1 cellular context compared by ENCODE assay signal in the genomic region with DNA sequence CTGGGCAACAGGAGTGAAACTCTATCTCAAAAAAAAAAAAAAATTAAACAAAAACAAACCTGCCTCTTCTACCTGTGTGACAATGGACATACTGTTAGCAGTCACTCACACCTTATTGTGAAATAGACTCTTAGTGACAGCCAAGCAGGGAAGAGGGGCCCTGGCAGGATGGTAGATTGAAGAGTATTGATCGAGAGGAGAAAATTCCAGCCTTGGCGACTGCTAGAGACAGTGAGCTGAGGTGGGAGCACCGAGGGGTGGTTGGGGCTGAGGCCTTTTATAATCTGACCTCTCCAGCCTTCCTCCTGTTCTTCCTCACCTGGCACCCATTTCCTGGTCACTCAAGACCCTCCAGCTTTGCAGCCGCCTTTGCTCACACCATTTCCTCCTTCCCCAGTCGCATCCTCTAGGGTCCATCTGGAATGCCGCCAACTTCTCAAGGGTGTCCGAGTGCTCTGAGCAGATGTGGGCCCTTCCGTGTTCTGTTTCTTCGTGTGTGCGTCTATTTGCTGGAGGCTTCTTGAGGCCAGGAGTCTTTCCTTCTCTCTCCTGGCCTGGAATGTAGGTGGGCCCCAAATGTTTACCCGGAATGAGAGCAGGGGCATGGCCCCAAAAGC.
A peak's percentile ranks its signal among the peaks of the same experiment; 100 is the strongest.
TF ChIP-seq lines count a peak whose summit lies in the region.

No MANE protein-coding gene starts in this region.

TF ChIP-seq in HepG2, 621 proteins besides CTCF, POLR2A, EP300 and RAD21 (continued from another document and continues in another):
- TF ChIP-seq FOXA1 (IDR thresholded peaks at IDR 0.05): no peak
- peak; percentile 50 for TF ChIP-seq FOXA1 (CRISPR knock-in tag; IDR thresholded peaks at IDR 0.05)
- TF ChIP-seq, protein P1, sequence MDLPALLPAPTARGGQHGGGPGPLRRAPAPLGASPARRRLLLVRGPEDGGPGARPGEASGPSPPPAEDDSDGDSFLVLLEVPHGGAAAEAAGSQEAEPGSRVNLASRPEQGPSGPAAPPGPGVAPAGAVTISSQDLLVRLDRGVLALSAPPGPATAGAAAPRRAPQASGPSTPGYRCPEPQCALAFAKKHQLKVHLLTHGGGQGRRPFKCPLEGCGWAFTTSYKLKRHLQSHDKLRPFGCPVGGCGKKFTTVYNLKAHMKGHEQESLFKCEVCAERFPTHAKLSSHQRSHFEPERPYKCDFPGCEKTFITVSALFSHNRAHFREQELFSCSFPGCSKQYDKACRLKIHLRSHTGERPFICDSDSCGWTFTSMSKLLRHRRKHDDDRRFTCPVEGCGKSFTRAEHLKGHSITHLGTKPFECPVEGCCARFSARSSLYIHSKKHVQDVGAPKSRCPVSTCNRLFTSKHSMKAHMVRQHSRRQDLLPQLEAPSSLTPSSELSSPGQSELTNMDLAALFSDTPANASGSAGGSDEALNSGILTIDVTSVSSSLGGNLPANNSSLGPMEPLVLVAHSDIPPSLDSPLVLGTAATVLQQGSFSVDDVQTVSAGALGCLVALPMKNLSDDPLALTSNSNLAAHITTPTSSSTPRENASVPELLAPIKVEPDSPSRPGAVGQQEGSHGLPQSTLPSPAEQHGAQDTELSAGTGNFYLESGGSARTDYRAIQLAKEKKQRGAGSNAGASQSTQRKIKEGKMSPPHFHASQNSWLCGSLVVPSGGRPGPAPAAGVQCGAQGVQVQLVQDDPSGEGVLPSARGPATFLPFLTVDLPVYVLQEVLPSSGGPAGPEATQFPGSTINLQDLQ (CRISPR knock-in tag; IDR thresholded peaks at IDR 0.05): no peak
- TF ChIP-seq EED (CRISPR knock-in tag; IDR thresholded peaks at IDR 0.05): no peak
- no peak for TF ChIP-seq ZNF747 (CRISPR knock-in tag; IDR thresholded peaks at IDR 0.05; ENCODE audit: borderline replicate concordance)
- TF ChIP-seq EEA1 (CRISPR knock-in tag; IDR thresholded peaks at IDR 0.05; ENCODE audit: borderline replicate concordance): no peak
- peak; percentile 81 for TF ChIP-seq TBX2 (CRISPR knock-in tag; IDR thresholded peaks at IDR 0.05; ENCODE audit: borderline replicate concordance)
- TF ChIP-seq ZNF136 (CRISPR knock-in tag; IDR thresholded peaks at IDR 0.05; ENCODE audit: low read depth): no peak
- no peak for TF ChIP-seq CBX2 (IDR thresholded peaks at IDR 0.05; ENCODE audit: low read depth, low read length)
- no peak for TF ChIP-seq CBX2 (CRISPR knock-in tag; IDR thresholded peaks at IDR 0.05; ENCODE audit: low read depth)
- TF ChIP-seq IKZF4 (CRISPR knock-in tag; IDR thresholded peaks at IDR 0.05; ENCODE audit: borderline replicate concordance, low read depth, not compliant biosample characterization): no peak
- TF ChIP-seq, protein P2, sequence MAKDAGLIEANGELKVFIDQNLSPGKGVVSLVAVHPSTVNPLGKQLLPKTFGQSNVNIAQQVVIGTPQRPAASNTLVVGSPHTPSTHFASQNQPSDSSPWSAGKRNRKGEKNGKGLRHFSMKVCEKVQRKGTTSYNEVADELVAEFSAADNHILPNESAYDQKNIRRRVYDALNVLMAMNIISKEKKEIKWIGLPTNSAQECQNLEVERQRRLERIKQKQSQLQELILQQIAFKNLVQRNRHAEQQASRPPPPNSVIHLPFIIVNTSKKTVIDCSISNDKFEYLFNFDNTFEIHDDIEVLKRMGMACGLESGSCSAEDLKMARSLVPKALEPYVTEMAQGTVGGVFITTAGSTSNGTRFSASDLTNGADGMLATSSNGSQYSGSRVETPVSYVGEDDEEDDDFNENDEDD (CRISPR knock-in tag; IDR thresholded peaks at IDR 0.05; ENCODE audit: borderline replicate concordance): peak; percentile 36; the same call in 1 of the 2 replicates
- no peak for TF ChIP-seq ZNF274 (CRISPR knock-in tag; IDR thresholded peaks at IDR 0.05)
- TF ChIP-seq ZNF775 (CRISPR knock-in tag; IDR thresholded peaks at IDR 0.05; ENCODE audit: borderline replicate concordance): no peak
- TF ChIP-seq ZNF264 (CRISPR knock-in tag; IDR thresholded peaks at IDR 0.05): no peak
- TF ChIP-seq MIER3 (CRISPR knock-in tag; IDR thresholded peaks at IDR 0.05; ENCODE audit: borderline replicate concordance): peak; percentile 40; the same call in 1 of the 2 replicates
- TF ChIP-seq MZF1 (CRISPR knock-in tag; IDR thresholded peaks at IDR 0.05; ENCODE audit: borderline replicate concordance): no peak
- TF ChIP-seq, protein P3, sequence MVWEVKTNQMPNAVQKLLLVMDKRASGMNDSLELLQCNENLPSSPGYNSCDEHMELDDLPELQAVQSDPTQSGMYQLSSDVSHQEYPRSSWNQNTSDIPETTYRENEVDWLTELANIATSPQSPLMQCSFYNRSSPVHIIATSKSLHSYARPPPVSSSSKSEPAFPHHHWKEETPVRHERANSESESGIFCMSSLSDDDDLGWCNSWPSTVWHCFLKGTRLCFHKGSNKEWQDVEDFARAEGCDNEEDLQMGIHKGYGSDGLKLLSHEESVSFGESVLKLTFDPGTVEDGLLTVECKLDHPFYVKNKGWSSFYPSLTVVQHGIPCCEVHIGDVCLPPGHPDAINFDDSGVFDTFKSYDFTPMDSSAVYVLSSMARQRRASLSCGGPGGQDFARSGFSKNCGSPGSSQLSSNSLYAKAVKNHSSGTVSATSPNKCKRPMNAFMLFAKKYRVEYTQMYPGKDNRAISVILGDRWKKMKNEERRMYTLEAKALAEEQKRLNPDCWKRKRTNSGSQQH (CRISPR knock-in tag; IDR thresholded peaks at IDR 0.05; ENCODE audit: low read depth): no peak
- no peak for TF ChIP-seq DR1 (CRISPR knock-in tag; IDR thresholded peaks at IDR 0.05)
- no peak for TF ChIP-seq RBFOX2 (IDR thresholded peaks at IDR 0.05; ENCODE audit: low read depth, low read length)
- TF ChIP-seq GLI4 (CRISPR knock-in tag; IDR thresholded peaks at IDR 0.05; ENCODE audit: borderline replicate concordance): no peak
- TF ChIP-seq ZNF496 (CRISPR knock-in tag; IDR thresholded peaks at IDR 0.05; ENCODE audit: insufficient replicate concordance): no peak
- TF ChIP-seq ZNF841 (CRISPR knock-in tag; IDR thresholded peaks at IDR 0.05; ENCODE audit: borderline replicate concordance): no peak
- TF ChIP-seq, protein P4, sequence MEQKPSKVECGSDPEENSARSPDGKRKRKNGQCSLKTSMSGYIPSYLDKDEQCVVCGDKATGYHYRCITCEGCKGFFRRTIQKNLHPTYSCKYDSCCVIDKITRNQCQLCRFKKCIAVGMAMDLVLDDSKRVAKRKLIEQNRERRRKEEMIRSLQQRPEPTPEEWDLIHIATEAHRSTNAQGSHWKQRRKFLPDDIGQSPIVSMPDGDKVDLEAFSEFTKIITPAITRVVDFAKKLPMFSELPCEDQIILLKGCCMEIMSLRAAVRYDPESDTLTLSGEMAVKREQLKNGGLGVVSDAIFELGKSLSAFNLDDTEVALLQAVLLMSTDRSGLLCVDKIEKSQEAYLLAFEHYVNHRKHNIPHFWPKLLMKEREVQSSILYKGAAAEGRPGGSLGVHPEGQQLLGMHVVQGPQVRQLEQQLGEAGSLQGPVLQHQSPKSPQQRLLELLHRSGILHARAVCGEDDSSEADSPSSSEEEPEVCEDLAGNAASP (CRISPR knock-in tag; IDR thresholded peaks at IDR 0.05; ENCODE audit: borderline replicate concordance): peak; percentile 56; the same call in 1 of the 2 replicates
- no peak; the same call in 1 of the 2 replicates for TF ChIP-seq SSRP1 (CRISPR knock-in tag; IDR thresholded peaks at IDR 0.05)
- TF ChIP-seq ZFP41 (CRISPR knock-in tag; IDR thresholded peaks at IDR 0.05; ENCODE audit: borderline replicate concordance): no peak
- TF ChIP-seq XBP1 (CRISPR knock-in tag; IDR thresholded peaks at IDR 0.05): no peak
- no peak for TF ChIP-seq ZNF713 (CRISPR knock-in tag; IDR thresholded peaks at IDR 0.05)
- TF ChIP-seq, protein P5, sequence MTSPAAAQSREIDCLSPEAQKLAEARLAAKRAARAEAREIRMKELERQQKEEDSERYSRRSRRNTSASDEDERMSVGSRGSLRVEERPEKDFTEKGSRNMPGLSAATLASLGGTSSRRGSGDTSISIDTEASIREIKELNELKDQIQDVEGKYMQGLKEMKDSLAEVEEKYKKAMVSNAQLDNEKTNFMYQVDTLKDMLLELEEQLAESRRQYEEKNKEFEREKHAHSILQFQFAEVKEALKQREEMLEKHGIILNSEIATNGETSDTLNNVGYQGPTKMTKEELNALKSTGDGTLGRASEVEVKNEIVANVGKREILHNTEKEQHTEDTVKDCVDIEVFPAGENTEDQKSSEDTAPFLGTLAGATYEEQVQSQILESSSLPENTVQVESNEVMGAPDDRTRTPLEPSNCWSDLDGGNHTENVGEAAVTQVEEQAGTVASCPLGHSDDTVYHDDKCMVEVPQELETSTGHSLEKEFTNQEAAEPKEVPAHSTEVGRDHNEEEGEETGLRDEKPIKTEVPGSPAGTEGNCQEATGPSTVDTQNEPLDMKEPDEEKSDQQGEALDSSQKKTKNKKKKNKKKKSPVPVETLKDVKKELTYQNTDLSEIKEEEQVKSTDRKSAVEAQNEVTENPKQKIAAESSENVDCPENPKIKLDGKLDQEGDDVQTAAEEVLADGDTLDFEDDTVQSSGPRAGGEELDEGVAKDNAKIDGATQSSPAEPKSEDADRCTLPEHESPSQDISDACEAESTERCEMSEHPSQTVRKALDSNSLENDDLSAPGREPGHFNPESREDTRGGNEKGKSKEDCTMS (CRISPR knock-in tag; conservative IDR thresholded peaks at IDR 0.05): no peak
- no peak for TF ChIP-seq SCMH1 (CRISPR knock-in tag; IDR thresholded peaks at IDR 0.05; ENCODE audit: borderline replicate concordance)
- peak; percentile 56 for TF ChIP-seq THAP11 (CRISPR knock-in tag; IDR thresholded peaks at IDR 0.05)
- TF ChIP-seq U2AF2 (IDR thresholded peaks at IDR 0.05; ENCODE audit: low read depth, low read length): no peak
- TF ChIP-seq RBM39 (IDR thresholded peaks at IDR 0.05; ENCODE audit: low read depth, low read length, poor library complexity, severe bottlenecking): no peak
- TF ChIP-seq TOPORS (CRISPR knock-in tag; IDR thresholded peaks at IDR 0.05): no peak
- TF ChIP-seq BCL6 (CRISPR knock-in tag; IDR thresholded peaks at IDR 0.05): peak; percentile 63; the same call in 1 of the 2 replicates
- 0 out of 2 replicates have a peak, but pooled peaks have one; percentile 10 for TF ChIP-seq ZMYM4 (CRISPR knock-in tag; IDR thresholded peaks at IDR 0.05)
- TF ChIP-seq, protein P6, sequence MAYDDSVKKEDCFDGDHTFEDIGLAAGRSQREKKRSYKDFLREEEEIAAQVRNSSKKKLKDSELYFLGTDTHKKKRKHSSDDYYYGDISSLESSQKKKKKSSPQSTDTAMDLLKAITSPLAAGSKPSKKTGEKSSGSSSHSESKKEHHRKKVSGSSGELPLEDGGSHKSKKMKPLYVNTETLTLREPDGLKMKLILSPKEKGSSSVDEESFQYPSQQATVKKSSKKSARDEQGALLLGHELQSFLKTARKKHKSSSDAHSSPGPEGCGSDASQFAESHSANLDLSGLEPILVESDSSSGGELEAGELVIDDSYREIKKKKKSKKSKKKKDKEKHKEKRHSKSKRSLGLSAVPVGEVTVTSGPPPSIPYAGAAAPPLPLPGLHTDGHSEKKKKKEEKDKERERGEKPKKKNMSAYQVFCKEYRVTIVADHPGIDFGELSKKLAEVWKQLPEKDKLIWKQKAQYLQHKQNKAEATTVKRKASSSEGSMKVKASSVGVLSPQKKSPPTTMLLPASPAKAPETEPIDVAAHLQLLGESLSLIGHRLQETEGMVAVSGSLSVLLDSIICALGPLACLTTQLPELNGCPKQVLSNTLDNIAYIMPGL (CRISPR knock-in tag; IDR thresholded peaks at IDR 0.05; ENCODE audit: borderline replicate concordance in 1 of 2, low read depth in 1 of 2): no peak
- TF ChIP-seq ZSCAN21 (CRISPR knock-in tag; IDR thresholded peaks at IDR 0.05; ENCODE audit: borderline replicate concordance): 0 out of 2 replicates have a peak, but pooled peaks have one; percentile 11
- no peak for TF ChIP-seq ZNF75D (CRISPR knock-in tag; IDR thresholded peaks at IDR 0.05; ENCODE audit: borderline replicate concordance)
- TF ChIP-seq ZBTB7B (CRISPR knock-in tag; IDR thresholded peaks at IDR 0.05): peak; percentile 72
- peak; percentile 74 for TF ChIP-seq RBM22 (optimal IDR thresholded peaks at IDR 0.05; ENCODE audit: low read length)
- no peak; the same call in 1 of the 2 replicates for TF ChIP-seq ZNF232 (CRISPR knock-in tag; IDR thresholded peaks at IDR 0.05; ENCODE audit: borderline replicate concordance)
- TF ChIP-seq, protein P7, sequence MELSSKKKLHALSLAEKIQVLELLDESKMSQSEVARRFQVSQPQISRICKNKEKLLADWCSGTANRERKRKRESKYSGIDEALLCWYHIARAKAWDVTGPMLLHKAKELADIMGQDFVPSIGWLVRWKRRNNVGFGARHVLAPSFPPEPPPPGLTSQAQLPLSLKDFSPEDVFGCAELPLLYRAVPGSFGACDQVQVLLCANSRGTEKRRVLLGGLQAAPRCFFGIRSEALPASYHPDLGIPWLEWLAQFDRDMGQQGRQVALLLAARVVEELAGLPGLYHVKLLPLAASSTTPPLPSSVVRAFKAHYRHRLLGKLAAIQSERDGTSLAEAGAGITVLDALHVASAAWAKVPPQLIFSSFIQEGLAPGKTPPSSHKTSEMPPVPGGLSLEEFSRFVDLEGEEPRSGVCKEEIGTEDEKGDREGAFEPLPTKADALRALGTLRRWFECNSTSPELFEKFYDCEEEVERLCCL (CRISPR knock-in tag; IDR thresholded peaks at IDR 0.05; ENCODE audit: borderline replicate concordance): no peak
- TF ChIP-seq, protein P8, sequence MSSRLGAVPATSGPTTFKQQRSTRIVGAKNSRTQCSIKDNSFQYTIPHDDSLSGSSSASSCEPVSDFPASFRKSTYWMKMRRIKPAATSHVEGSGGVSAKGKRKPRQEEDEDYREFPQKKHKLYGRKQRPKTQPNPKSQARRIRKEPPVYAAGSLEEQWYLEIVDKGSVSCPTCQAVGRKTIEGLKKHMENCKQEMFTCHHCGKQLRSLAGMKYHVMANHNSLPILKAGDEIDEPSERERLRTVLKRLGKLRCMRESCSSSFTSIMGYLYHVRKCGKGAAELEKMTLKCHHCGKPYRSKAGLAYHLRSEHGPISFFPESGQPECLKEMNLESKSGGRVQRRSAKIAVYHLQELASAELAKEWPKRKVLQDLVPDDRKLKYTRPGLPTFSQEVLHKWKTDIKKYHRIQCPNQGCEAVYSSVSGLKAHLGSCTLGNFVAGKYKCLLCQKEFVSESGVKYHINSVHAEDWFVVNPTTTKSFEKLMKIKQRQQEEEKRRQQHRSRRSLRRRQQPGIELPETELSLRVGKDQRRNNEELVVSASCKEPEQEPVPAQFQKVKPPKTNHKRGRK (CRISPR knock-in tag; IDR thresholded peaks at IDR 0.05): no peak
- TF ChIP-seq, protein P9, sequence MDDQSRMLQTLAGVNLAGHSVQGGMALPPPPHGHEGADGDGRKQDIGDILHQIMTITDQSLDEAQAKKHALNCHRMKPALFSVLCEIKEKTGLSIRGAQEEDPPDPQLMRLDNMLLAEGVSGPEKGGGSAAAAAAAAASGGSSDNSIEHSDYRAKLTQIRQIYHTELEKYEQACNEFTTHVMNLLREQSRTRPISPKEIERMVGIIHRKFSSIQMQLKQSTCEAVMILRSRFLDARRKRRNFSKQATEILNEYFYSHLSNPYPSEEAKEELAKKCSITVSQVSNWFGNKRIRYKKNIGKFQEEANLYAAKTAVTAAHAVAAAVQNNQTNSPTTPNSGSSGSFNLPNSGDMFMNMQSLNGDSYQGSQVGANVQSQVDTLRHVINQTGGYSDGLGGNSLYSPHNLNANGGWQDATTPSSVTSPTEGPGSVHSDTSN (CRISPR knock-in tag; IDR thresholded peaks at IDR 0.05; ENCODE audit: borderline replicate concordance): no peak
- TF ChIP-seq ZNF678 (CRISPR knock-in tag; IDR thresholded peaks at IDR 0.05): no peak
- no peak for TF ChIP-seq ARID2 (CRISPR knock-in tag; IDR thresholded peaks at IDR 0.05; ENCODE audit: borderline replicate concordance)
- TF ChIP-seq NFIC (IDR thresholded peaks at IDR 0.05; ENCODE audit: low read length): no peak
- TF ChIP-seq POLR2AphosphoS5 (IDR thresholded peaks at IDR 0.05; ENCODE audit: low read depth, low read length): no peak
- TF ChIP-seq SRY (CRISPR knock-in tag; IDR thresholded peaks at IDR 0.05): no peak
- no peak for TF ChIP-seq ZNF101 (CRISPR knock-in tag; IDR thresholded peaks at IDR 0.05; ENCODE audit: borderline replicate concordance, low read depth)
- TF ChIP-seq TBP (CRISPR knock-in tag; IDR thresholded peaks at IDR 0.05): no peak
